23 cellular contexts compared by ENCODE assay signal in the genomic region with DNA sequence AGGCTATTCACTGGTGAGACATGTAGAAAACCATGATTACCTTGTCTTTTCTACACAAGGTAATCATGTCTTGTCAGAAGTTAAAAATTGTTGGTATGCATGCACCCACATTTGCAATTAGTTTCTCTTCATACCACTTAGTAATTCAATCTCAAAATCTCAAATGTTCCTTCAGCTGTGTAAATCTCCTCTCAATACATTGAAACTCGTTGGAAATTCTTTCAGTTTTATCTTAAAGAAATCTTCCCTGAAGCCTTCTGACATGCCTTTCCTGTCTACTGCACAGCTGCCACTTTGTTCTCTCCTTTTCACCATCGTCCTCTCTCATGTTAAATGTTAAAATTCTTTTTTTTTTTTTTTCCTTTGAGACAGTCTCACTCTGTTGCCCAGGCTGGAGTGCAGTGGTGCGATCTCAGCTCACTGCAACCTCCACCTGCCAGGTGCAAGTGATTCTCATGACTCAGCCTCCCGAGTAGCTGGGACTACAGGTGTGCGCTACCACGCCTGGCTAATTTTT. TPM values are rescaled to one million over a fixed set of nuclear protein-coding genes. Genes with fewer than 3 reads are reported as not detected.
DNase-seq lines count a peak whose midpoint lies in the region; ATAC-seq, FAIRE-seq and TF ChIP-seq lines count a peak whose summit lies in the region.
"Had no signal": no experiment of that assay in that cellular context is flagged by ENCODE, and none has a peak within 500 bp of the region (broad histone marks: within the 10 kb centered on the region; RNA-seq: fewer than 3 reads in every experiment).

No MANE protein-coding gene starts in this region.

- TF ChIP-seq CTCF in GM12878 (IDR thresholded peaks at IDR 0.05 in 2 of 3, conservative IDR thresholded peaks at IDR 0.05 in 1 of 3; ENCODE audit: control insufficient read depth in 2 of 3, extremely low read depth in 1 of 3, insufficient read depth in 1 of 3, low read depth in 3 of 3, low read length in 3 of 3) (no peak), smooth muscle cell (IDR thresholded peaks at IDR 0.05; ENCODE audit: borderline replicate concordance, insufficient read depth, poor library complexity, severe bottlenecking) (no peak)

- H3K36me3 Mint-ChIP-seq in activated T-cell treated with anti-CD3 and anti-CD28 coated beads, Interleukin-2, amount 50 U/mL, for 24 hours (ENCODE audit: low read depth): peaks cover 28% of the 10 kb centered on the region

- H3F3A ChIP-seq in smooth muscle cell (ENCODE audit: low read depth): no peaks in the 10 kb centered on the region

- no peaks in the 10 kb centered on the region for H3K9me3 Mint-ChIP-seq in activated T-cell treated with anti-CD3 and anti-CD28 coated beads, Interleukin-2, amount 50 U/mL, for 24 hours

- H2AFZ ChIP-seq in GM12878 (ENCODE audit: control insufficient read depth, low read depth, low read length) (no peak overlapping the region), smooth muscle cell (ENCODE audit: low read depth) (no peak overlapping the region)

- RAD21 ChIA-PET in GM12878 (lab: Charles Lee; ENCODE audit: unreplicated experiment): interaction anchor here (1.1 kb wide), 1 partner anchor 31 kb away, joined by 5 read pairs; the partner anchor contains the start of gene MCUB

- H3K79me2 ChIP-seq in GM12878 (ENCODE audit: control insufficient read depth, insufficient read depth, low read length): no peaks in the 10 kb centered on the region
- no peaks in the 10 kb centered on the region for H3K79me2 ChIP-seq in smooth muscle cell (ENCODE audit: low read depth)

- CTCF ChIA-PET in GM12878 (lab: Yijun Ruan, JAX): interaction anchor here (0.6 kb wide), 1 partner anchor 118 kb away, joined by 3 read pairs; no protein-coding TSS in a partner anchor

- no peak overlapping the region for H3K9ac ChIP-seq in GM12878 (ENCODE audit: control insufficient read depth, insufficient read depth, low read length)
- H3K9ac ChIP-seq in smooth muscle cell (ENCODE audit: low read depth): no peak overlapping the region
- H3K9ac ChIP-seq: BLaER1 treated with 17β-estradiol and CSF1 and Interleukin-3, amounts not matched to agents 10 nM and 100 nM had no signal

- DNase-seq in activated T-cell treated with anti-CD3 and anti-CD28 coated beads, Interleukin-2, amount 50 U/mL, for 24 hours: no peak
- no peak for DNase-seq in activated T-cell treated with anti-CD3 and anti-CD28 coated beads, Interleukin-2, amount 50 U/mL, for 48 hours
- DNase-seq in NCI-H226 (peak; percentile 4), GM12878 (ENCODE audit: low read depth, low spot score) (no peak), smooth muscle cell (lab: John Stamatoyannopoulos, UW; ENCODE audit: unreplicated experiment) (no peak), left lobe of liver (ENCODE audit: low spot score) (no peak), GM19239 (ENCODE audit: insufficient read length, low spot score) (no peak)
- DNase-seq: activated CD4-positive, alpha-beta T cell treated with anti-CD3 and anti-CD28 coated beads, Interleukin-2, amount 50 U/mL, for 1 hour; activated T-cell treated with anti-CD3 and anti-CD28 coated beads for 4 hours; DMS 273 treated with DMSO at 0.1 percent for 48 hours; foreskin melanocyte; KBM-7; left cardiac atrium; MV-4-11; NCI-H187 treated with DMSO at 0.1 percent for 48 hours; NCI-H510A treated with DMSO at 0.1 percent for 48 hours; nephron progenitor cell; stimulated activated CD4-positive, alpha-beta T cell treated with anti-CD3 and anti-CD28 coated beads, Interleukin-4, amount 100 ng/mL, for 24 hours; SW 1271 had no signal

- WGBS in GM12878 (ENCODE audit: insufficient coverage, insufficient replicate concordance, low lambda C conversion rate, missing lambda C conversion rate): 73% methylated on average over 6 of the region's 6 CpGs
- 73% methylated on average over 6 of the region's 6 CpGs for WGBS in smooth muscle cell (ENCODE audit: low lambda C conversion rate)

- H4K20me1 ChIP-seq in GM12878 (ENCODE audit: control insufficient read depth, insufficient read depth) (peaks cover 3% of the 10 kb centered on the region), smooth muscle cell (ENCODE audit: low read depth) (no peaks in the 10 kb centered on the region)

- in situ Hi-C loops in GM12878 (cut with MboI): no loop called here

- intact Hi-C loops in GM12878 (cut with micrococcal nuclease; ENCODE audit: unreplicated experiment): no loop called here

- no peak for FAIRE-seq in GM12878 (lab: Jason Lieb, UNC)
- no peak for FAIRE-seq in GM19239 (lab: Jason Lieb, UNC)
- FAIRE-seq: TTC549 had no signal

- peaks cover 74% of the 10 kb centered on the region for H3K4me1 Mint-ChIP-seq in activated T-cell treated with anti-CD3 and anti-CD28 coated beads, Interleukin-2, amount 50 U/mL, for 24 hours (ENCODE audit: low read depth)
- H3K4me1 Mint-ChIP-seq: nephron progenitor cell had no signal

- no peak for TF ChIP-seq RAD21 in GM12878 (IDR thresholded peaks at IDR 0.05; ENCODE audit: insufficient read depth, low read depth, low read length)

- H3K27ac ChIP-seq in GM12878 (ENCODE audit: control insufficient read depth, insufficient read depth) (no peak overlapping the region), smooth muscle cell (ENCODE audit: low read depth) (peak overlapping the region; percentile 48)
- H3K27ac ChIP-seq: A549; BLaER1 treated with 17β-estradiol and CSF1 and Interleukin-3, amounts not matched to agents 10 nM and 100 nM had no signal

- POLR2A ChIA-PET in GM12878 (lab: Charles Lee): no interaction called here

- no peak for TF ChIP-seq EP300 in GM12878 (IDR thresholded peaks at IDR 0.05; ENCODE audit: borderline replicate concordance in 1 of 2, control insufficient read depth in 1 of 2, low read depth in 2 of 2, low read length in 2 of 2)

- no peak for ATAC-seq in GM12878
- ATAC-seq in left lobe of liver: no peak
- no peak for ATAC-seq in GM21528 (IDR thresholded peaks at IDR 0.05; ENCODE audit: low FRiP score, unreplicated experiment)
- ATAC-seq: A549, left cardiac atrium had no signal

- H3K27me3 ChIP-seq in GM12878 (replicated peaks in 1 of 2; ENCODE audit: control insufficient read depth in 2 of 2, insufficient read depth in 2 of 2, low read length in 1 of 2) (no peaks in the 10 kb centered on the region), smooth muscle cell (ENCODE audit: low read depth) (no peaks in the 10 kb centered on the region)
- H3K27me3 ChIP-seq: BLaER1 treated with 17β-estradiol and CSF1 and Interleukin-3, amounts not matched to agents 10 nM and 100 nM had no signal

- peak overlapping the region; percentile 79 for H3K27ac Mint-ChIP-seq in activated T-cell treated with anti-CD3 and anti-CD28 coated beads, Interleukin-2, amount 50 U/mL, for 24 hours
- H3K27ac Mint-ChIP-seq: nephron progenitor cell had no signal

- SMC1A ChIA-PET in GM12878 (lab: Charles Lee; ENCODE audit: uncharacterized antibody, unreplicated experiment): interaction anchor here (1.0 to 2.0 kb wide), 5 partner anchors 8 to 78 kb away, joined by 3 to 5 read pairs (median 3); no protein-coding TSS in a partner anchor

- no peaks in the 10 kb centered on the region for H3K36me3 ChIP-seq in GM12878 (ENCODE audit: control insufficient read depth in 2 of 2, insufficient read depth in 2 of 2, low read length in 1 of 2)
- no peaks in the 10 kb centered on the region for H3K36me3 ChIP-seq in smooth muscle cell (ENCODE audit: low read depth)

- H3K4me2 ChIP-seq in GM12878 (ENCODE audit: control insufficient read depth, insufficient read depth) (peak overlapping the region; percentile 14; the same call in 1 of the 2 replicates), smooth muscle cell (no peak overlapping the region)
- H3K4me2 ChIP-seq: A549 had no signal

- H3K4me1 ChIP-seq in GM12878 (ENCODE audit: control insufficient read depth, insufficient read depth, low read length) (peaks cover 9% of the 10 kb centered on the region; the same call in 1 of the 2 replicates), smooth muscle cell (ENCODE audit: low read depth) (no peaks in the 10 kb centered on the region)
- H3K4me1 ChIP-seq: A549 had no signal

- no TSS peak for BruUV-seq in GM12878 (replicated peaks; lab: Mats Ljungman, UMichigan)

- H3K27me3 Mint-ChIP-seq in activated T-cell treated with anti-CD3 and anti-CD28 coated beads, Interleukin-2, amount 50 U/mL, for 24 hours: no peaks in the 10 kb centered on the region

- no peak for TF ChIP-seq POLR2A in GM12878 (IDR thresholded peaks at IDR 0.05; ENCODE audit: low read depth, low read length)

- no peak overlapping the region for H3K4me3 ChIP-seq in GM12878
- no peak overlapping the region for H3K4me3 ChIP-seq in smooth muscle cell
- H3K4me3 ChIP-seq: A549; BLaER1 treated with 17β-estradiol and CSF1 and Interleukin-3, amounts not matched to agents 10 nM and 100 nM had no signal

- no peak overlapping the region for H3K4me3 Mint-ChIP-seq in activated T-cell treated with anti-CD3 and anti-CD28 coated beads, Interleukin-2, amount 50 U/mL, for 24 hours
- H3K4me3 Mint-ChIP-seq: nephron progenitor cell had no signal

- H3K9me3 ChIP-seq in GM12878 (replicated peaks; ENCODE audit: control insufficient read depth, insufficient read depth, low read length): no peaks in the 10 kb centered on the region; the same call in 2 of the 3 replicates
- H3K9me3 ChIP-seq in smooth muscle cell (replicated peaks; ENCODE audit: low read depth): no peaks in the 10 kb centered on the region
- H3K9me3 ChIP-seq: A549 had no signal

RNA-seq across cellular contexts. Expression of gene MCUB, which starts 30.9 kb away (rescaled TPM):
- total RNA-seq in GM12878 (2013; cell fraction: nucleolus; rRNA removed): 22.1 and 42.1 TPM in 2 replicates
- total RNA-seq in GM12878 (2014; rRNA removed) (31.1 and 37.7 TPM in 2 replicates), GM12878 (2014; rRNA removed; fragmentation: Illumina TruSeq; extraction: Trizol) (22.8 and 23.8 TPM in 2 replicates), GM12878 (2021) (38.2 and 41.1 TPM in 2 replicates), smooth muscle cell (6.4 and 6.7 TPM in 2 replicates), left lobe of liver (1.8 TPM)
- polyA plus RNA-seq in GM12878 (2011; ENCODE audit: low read depth): 16.8 TPM
- polyA plus RNA-seq in GM12878 (2011; rRNA removed) (57.1 and 76.7 TPM in 2 replicates), GM12878 (2014; fragmentation: Illumina TruSeq; extraction: Trizol) (20.4 and 26.2 TPM in 2 replicates), GM12878 (2014; fragmentation: Nextera tagmentation; extraction: Ambion mirVana) (10 to 100 TPM in 1 of 2 experiments, 1 to 10 TPM in 1; 4.7 to 10.7 TPM), GM12878 (2014; rRNA removed) (50.6 and 63.7 TPM in 2 replicates), GM12878 (2016; fragmentation: Nextera tagmentation; extraction: Ambion mirVana) (10 to 100 TPM; 51.2 to 59.9 TPM), smooth muscle cell (2.6 and 9.8 TPM in 2 replicates)
- polyA plus RNA-seq in GM12878 (2011; cell fraction: cytosol; rRNA removed): 60.7 and 106 TPM in 2 replicates
- polyA plus RNA-seq in GM12878 (2011; cell fraction: nucleus; rRNA removed): 51.7 and 59.1 TPM in 2 replicates
- 32.2 and 33.3 TPM in 2 replicates for polyA plus RNA-seq in GM12878 (2012)
- 29.4 and 42.1 TPM in 2 replicates for polyA minus RNA-seq in GM12878 (2011; rRNA and poly(A)+ RNA removed)
- 16.7 and 19.3 TPM in 2 replicates for polyA minus RNA-seq in GM12878 (2011; cell fraction: cytosol; rRNA and poly(A)+ RNA removed)
- polyA minus RNA-seq in GM12878 (2011; cell fraction: nucleus; rRNA and poly(A)+ RNA removed): 10.0 and 19.2 TPM in 2 replicates
